Comparison of ENCODE assay signal across 8 cellular contexts in genomic region chr7:157335991-157336382, GRCh38. TPM values are rescaled to one million over a fixed set of nuclear protein-coding genes. Genes with fewer than 3 reads are reported as not detected.
A peak's percentile ranks its signal among the peaks of the same experiment; 100 is the strongest.
DNase-seq lines count a peak whose midpoint lies in the region; ATAC-seq and TF ChIP-seq lines count a peak whose summit lies in the region.

No MANE protein-coding gene starts in this region.

- DNase-seq in GM12864 (ENCODE audit: low read depth) (no peak), left ventricle myocardium inferior (no peak), NCI-H187 (lab: John Stamatoyannopoulos, UW) (no peak), NCI-H2196 treated with DMSO at 0.1 percent for 48 hours (lab: John Stamatoyannopoulos, UW; ENCODE audit: unreplicated experiment) (no peak), NCI-H2029 (lab: John Stamatoyannopoulos, UW) (no peak)
- no peak for DNase-seq in activated CD4-positive, alpha-beta memory T cell treated with anti-CD3 and anti-CD28 coated beads for 36 hours

- H3K9me3 ChIP-seq in left ventricle myocardium inferior (replicated peaks) (no peaks in the 10 kb centered on the region), skeletal muscle satellite cell (replicated peaks; ENCODE audit: low read length) (no peaks in the 10 kb centered on the region)

- POLR2A ChIA-PET in activated CD4-positive, alpha-beta memory T cell treated with anti-CD3 and anti-CD28 coated beads for 36 hours (lab: Charles Lee): interaction anchor here (0.6 to 1.2 kb wide), 2 partner anchors 34 to 51 kb away, joined by 3 to 5 read pairs; no protein-coding TSS in a partner anchor

- H3K27ac ChIP-seq in left ventricle myocardium inferior (replicated peaks): peak overlapping the region; percentile 91

- peaks cover 48% of the 10 kb centered on the region for H3K4me1 ChIP-seq in left ventricle myocardium inferior
- peaks cover 25% of the 10 kb centered on the region for H3K4me1 ChIP-seq in skeletal muscle satellite cell (ENCODE audit: control insufficient read depth, insufficient read depth, low read length)

- H3K4me3 Mint-ChIP-seq in activated CD4-positive, alpha-beta memory T cell treated with anti-CD3 and anti-CD28 coated beads for 36 hours: peak overlapping the region; percentile 90

- intact Hi-C loops in activated CD4-positive, alpha-beta memory T cell treated with anti-CD3 and anti-CD28 coated beads for 36 hours (cut with micrococcal nuclease): loop anchor here (2.0 to 5.0 kb wide), 3 partner anchors 51 to 443 kb away; partner anchors contain the start of genes LMBR1 and UBE3C
- intact Hi-C loops in left ventricle myocardium inferior (cut with micrococcal nuclease): no loop called here

- no peaks in the 10 kb centered on the region for H3K9me3 Mint-ChIP-seq in activated CD4-positive, alpha-beta memory T cell treated with anti-CD3 and anti-CD28 coated beads for 36 hours

- H3K4me2 ChIP-seq in skeletal muscle satellite cell (ENCODE audit: low read length): peak overlapping the region; percentile 93

- CTCF ChIA-PET in activated CD4-positive, alpha-beta memory T cell treated with anti-CD3 and anti-CD28 coated beads for 36 hours (lab: Charles Lee): no interaction called here

- peak overlapping the region; percentile 90 for H3K9ac ChIP-seq in skeletal muscle satellite cell (ENCODE audit: low read depth, low read length)

- H3K27me3 ChIP-seq in left ventricle myocardium inferior (ENCODE audit: low read depth): peaks cover 6% of the 10 kb centered on the region
- no peaks in the 10 kb centered on the region for H3K27me3 ChIP-seq in skeletal muscle satellite cell (ENCODE audit: control insufficient read depth, insufficient read depth, low read length)

- TF ChIP-seq CTCF in GM12864 (IDR thresholded peaks at IDR 0.05; ENCODE audit: low read depth, low read length, missing control alignments) (no peak), left ventricle myocardium inferior (IDR thresholded peaks at IDR 0.05; ENCODE audit: borderline replicate concordance) (no peak)

- H3K36me3 Mint-ChIP-seq in activated CD4-positive, alpha-beta memory T cell treated with anti-CD3 and anti-CD28 coated beads for 36 hours: peaks cover 23% of the 10 kb centered on the region

- ATAC-seq in HG03469 (IDR thresholded peaks at IDR 0.05; ENCODE audit: unreplicated experiment): no peak

- H3K4me3 ChIP-seq in GM12864 (ENCODE audit: low read depth, low read length): peak overlapping the region; percentile 59
- H3K4me3 ChIP-seq in left ventricle myocardium inferior: peak overlapping the region; percentile 79
- H3K4me3 ChIP-seq in skeletal muscle satellite cell (ENCODE audit: low read length): peak overlapping the region; percentile 91

- H3K4me1 Mint-ChIP-seq in activated CD4-positive, alpha-beta memory T cell treated with anti-CD3 and anti-CD28 coated beads for 36 hours (ENCODE audit: low read depth): peaks cover 26% of the 10 kb centered on the region

- H3K27ac Mint-ChIP-seq in activated CD4-positive, alpha-beta memory T cell treated with anti-CD3 and anti-CD28 coated beads for 36 hours: peak overlapping the region; percentile 97

- peaks cover 3% of the 10 kb centered on the region for H3K27me3 Mint-ChIP-seq in activated CD4-positive, alpha-beta memory T cell treated with anti-CD3 and anti-CD28 coated beads for 36 hours

- H3K36me3 ChIP-seq in left ventricle myocardium inferior (no peaks in the 10 kb centered on the region), skeletal muscle satellite cell (ENCODE audit: insufficient read depth, low read length) (no peaks in the 10 kb centered on the region)

RNA-seq across cellular contexts. Expression of gene DNAJB6, which starts 0.8 kb away (rescaled TPM):
- total RNA-seq in activated CD4-positive, alpha-beta memory T cell treated with anti-CD3 and anti-CD28 coated beads for 36 hours: 10 to 100 TPM; 90.7 to 97.2 TPM
- total RNA-seq in left ventricle myocardium inferior: 211 TPM
- 52.2 and 65.4 TPM in 2 replicates for total RNA-seq in skeletal muscle satellite cell (2012; rRNA removed)
